Comparison of ENCODE assay signal across 8 cellular contexts in genomic region chr13:51729853-51730553, GRCh38.
DNase-seq lines count a peak whose midpoint lies in the region; FAIRE-seq and TF ChIP-seq lines count a peak whose summit lies in the region.

No MANE protein-coding gene starts in this region.

- H3K36me3 ChIP-seq in hepatocyte (replicated peaks; ENCODE audit: insufficient read depth, low read depth): no peaks in the 10 kb centered on the region

- no peak overlapping the region for H3K27ac Mint-ChIP-seq in activated naive CD8-positive, alpha-beta T cell treated with anti-CD3 and anti-CD28 coated beads for 36 hours
- no peak overlapping the region for H3K27ac Mint-ChIP-seq in osteocyte (ENCODE audit: unreplicated experiment)

- H3K9me2 ChIP-seq in hepatocyte (replicated peaks; ENCODE audit: insufficient read depth): no peaks in the 10 kb centered on the region

- peak; percentile 48 for DNase-seq in HTR-8/SVneo (ENCODE audit: insufficient read length, low spot score)
- peak; percentile 60 for DNase-seq in activated naive CD8-positive, alpha-beta T cell treated with anti-CD3 and anti-CD28 coated beads for 36 hours
- peak; percentile 78 for DNase-seq in hepatocyte (ENCODE audit: low spot score)
- DNase-seq in stimulated activated CD4-positive, alpha-beta T cell treated with anti-CD3 and anti-CD28 coated beads, Interleukin-4, amount 100 ng/mL, for 48 hours (ENCODE audit: low read depth in 2 of 2): peak; percentile 20 to 25
- DNase-seq in G401 (ENCODE audit: low spot score): no peak
- DNase-seq in osteocyte (ENCODE audit: extremely low spot score, unreplicated experiment): no peak
- DNase-seq in occipital lobe (lab: John Stamatoyannopoulos, UW): no peak
- DNase-seq in Kasumi-1 (lab: John Stamatoyannopoulos, UW): no peak

- H3K79me2 ChIP-seq in hepatocyte: no peaks in the 10 kb centered on the region

- no peaks in the 10 kb centered on the region for H3K27me3 Mint-ChIP-seq in activated naive CD8-positive, alpha-beta T cell treated with anti-CD3 and anti-CD28 coated beads for 36 hours
- H3K27me3 Mint-ChIP-seq in osteocyte (ENCODE audit: unreplicated experiment): no peaks in the 10 kb centered on the region

- no peak overlapping the region for H3K4me3 ChIP-seq in hepatocyte

- H3K9me3 ChIP-seq in hepatocyte (ENCODE audit: low read depth): no peaks in the 10 kb centered on the region

- peaks cover 37% of the 10 kb centered on the region for H3K4me1 ChIP-seq in hepatocyte (ENCODE audit: insufficient read depth)

- FAIRE-seq in HTR-8/SVneo (lab: Jason Lieb, UNC): no peak

- H2AFZ ChIP-seq in hepatocyte: peak overlapping the region; percentile 7

- no peaks in the 10 kb centered on the region for H3K9me3 Mint-ChIP-seq in activated naive CD8-positive, alpha-beta T cell treated with anti-CD3 and anti-CD28 coated beads for 36 hours
- no peaks in the 10 kb centered on the region for H3K9me3 Mint-ChIP-seq in osteocyte (ENCODE audit: unreplicated experiment)

- peaks cover 16% of the 10 kb centered on the region for H3K4me1 Mint-ChIP-seq in activated naive CD8-positive, alpha-beta T cell treated with anti-CD3 and anti-CD28 coated beads for 36 hours
- H3K4me1 Mint-ChIP-seq in osteocyte (ENCODE audit: unreplicated experiment): peaks cover 25% of the 10 kb centered on the region

- peak overlapping the region; percentile 95 for H3K27ac ChIP-seq in hepatocyte

- H3K4me2 ChIP-seq in hepatocyte: peak overlapping the region; percentile 53

- in situ Hi-C loops in G401 (cut with HindIII; ENCODE audit: low sequenced_read_pairs): no loop called here

- H3K27me3 ChIP-seq in hepatocyte: no peaks in the 10 kb centered on the region

- H3K36me3 Mint-ChIP-seq in activated naive CD8-positive, alpha-beta T cell treated with anti-CD3 and anti-CD28 coated beads for 36 hours: peaks cover 14% of the 10 kb centered on the region
- peaks cover 10% of the 10 kb centered on the region for H3K36me3 Mint-ChIP-seq in osteocyte (ENCODE audit: unreplicated experiment)

- 48% methylated on average over 11 of the region's 11 CpGs for WGBS in hepatocyte (ENCODE audit: low lambda C conversion rate, missing lambda C conversion rate)

- TF ChIP-seq CTCF in hepatocyte (IDR thresholded peaks at IDR 0.05; ENCODE audit: poor library complexity) (no peak), osteocyte (IDR thresholded peaks at IDR 0.05) (no peak)

- no peaks in the 10 kb centered on the region for H4K20me1 ChIP-seq in hepatocyte (ENCODE audit: insufficient read depth, poor library complexity, severe bottlenecking)

- H3K4me3 Mint-ChIP-seq in activated naive CD8-positive, alpha-beta T cell treated with anti-CD3 and anti-CD28 coated beads for 36 hours: no peak overlapping the region
- no peak overlapping the region for H3K4me3 Mint-ChIP-seq in osteocyte (ENCODE audit: unreplicated experiment)

Comparison
In these comparisons a context has a peak if more than half of its experiments do, and no peak if none do; other contexts are left out.
1. DNase-seq: peak in HTR-8/SVneo (single experiment), activated naive CD8-positive, alpha-beta T cell treated with anti-CD3 and anti-CD28 coated beads for 36 hours (single experiment), hepatocyte (single experiment) and stimulated activated CD4-positive, alpha-beta T cell treated with anti-CD3 and anti-CD28 coated beads, Interleukin-4, amount 100 ng/mL, for 48 hours (2 of 2); none in G401 (single experiment), osteocyte (single experiment), occipital lobe (single experiment) and Kasumi-1 (0 of 2).